18 cellular contexts compared by ENCODE assay signal in genomic region chr4:112173593-112174559, GRCh38. TPM values are rescaled to one million over a fixed set of nuclear protein-coding genes. Genes with fewer than 3 reads are reported as not detected.
DNase-seq lines count a peak whose midpoint lies in the region; ATAC-seq and TF ChIP-seq lines count a peak whose summit lies in the region.
"Had no signal": no experiment of that assay in that cellular context is flagged by ENCODE, and none has a peak within 500 bp of the region (broad histone marks: within the 10 kb centered on the region; RNA-seq: fewer than 3 reads in every experiment).

No MANE protein-coding gene starts in this region.

- peaks cover 16% of the 10 kb centered on the region for H3K36me3 Mint-ChIP-seq in activated CD8-positive, alpha-beta memory T cell treated with anti-CD3 and anti-CD28 coated beads, Interleukin-2, amount 10 ng/mL, durations not matched to agents 7 days and 5 days
- peaks cover 15% of the 10 kb centered on the region for H3K36me3 Mint-ChIP-seq in T-cell

- WGBS in smooth muscle cell (ENCODE audit: low lambda C conversion rate) = 63% methylated on average over 8 of the region's 8 CpGs

- H3K9ac ChIP-seq in PC-3 (ENCODE audit: low read length) (no peak overlapping the region), smooth muscle cell (ENCODE audit: low read depth) (no peak overlapping the region)

- H3K27ac ChIP-seq in PC-3 (ENCODE audit: low read length) (no peak overlapping the region), foreskin keratinocyte (peak overlapping the region; percentile 40), smooth muscle cell (ENCODE audit: low read depth) (peak overlapping the region; percentile 35)
- H3K27ac ChIP-seq: SJCRH30 had no signal

- H3K4me1 ChIP-seq in PC-3 (ENCODE audit: insufficient read depth, low read length) (peaks cover 16% of the 10 kb centered on the region), foreskin keratinocyte (peaks cover 26% of the 10 kb centered on the region), smooth muscle cell (ENCODE audit: low read depth) (peaks cover 3% of the 10 kb centered on the region)
- H3K4me1 ChIP-seq: SJCRH30 had no signal

- no peak for DNase-seq in activated CD8-positive, alpha-beta memory T cell treated with anti-CD3 and anti-CD28 coated beads, Interleukin-2, amount 10 ng/mL, durations not matched to agents 7 days and 5 days
- DNase-seq in activated CD8-positive, alpha-beta memory T cell treated with anti-CD3 and anti-CD28 coated beads, Interleukin-2, amount 50 U/mL, for 48 hours = no peak
- DNase-seq in PC-3 (peak; percentile 9), foreskin keratinocyte (peak in 1 of 2 donors; percentile 57), smooth muscle cell (lab: John Stamatoyannopoulos, UW; ENCODE audit: unreplicated experiment) (no peak), GF-D8 (lab: John Stamatoyannopoulos, UW) (no peak), T-helper 9 cell (no peak), T-cell (no peak)
- DNase-seq: 8988T; activated CD4-positive, alpha-beta T cell treated with anti-CD3 and anti-CD28 coated beads, Interleukin-2, amount 50 U/mL, for 1 hour; activated T-cell treated with anti-CD3 and anti-CD28 coated beads, Interleukin-2, amount 50 U/mL, for 72 hours; amniotic stem cell; CD4-positive, alpha-beta T cell; erythroblast; hippocampal formation; NCI-H1048; SJCRH30 had no signal

- H3K79me2 ChIP-seq in PC-3 (ENCODE audit: low read length) (no peaks in the 10 kb centered on the region), smooth muscle cell (ENCODE audit: low read depth) (no peaks in the 10 kb centered on the region)

- H3K4me2 ChIP-seq in PC-3 (ENCODE audit: low read length) = no peak overlapping the region
- H3K4me2 ChIP-seq in smooth muscle cell = no peak overlapping the region

- H3K4me3 ChIP-seq in PC-3 (ENCODE audit: low read length) = no peak overlapping the region
- no peak overlapping the region for H3K4me3 ChIP-seq in smooth muscle cell
- H3K4me3 ChIP-seq: SJCRH30 had no signal

- H3K36me3 ChIP-seq in PC-3 (ENCODE audit: low read depth, low read length) (no peaks in the 10 kb centered on the region), smooth muscle cell (ENCODE audit: low read depth) (no peaks in the 10 kb centered on the region)
- H3K36me3 ChIP-seq: SJCRH30 had no signal

- H3K9me3 Mint-ChIP-seq in activated CD8-positive, alpha-beta memory T cell treated with anti-CD3 and anti-CD28 coated beads, Interleukin-2, amount 10 ng/mL, durations not matched to agents 7 days and 5 days (ENCODE audit: low read depth) = no peaks in the 10 kb centered on the region
- no peaks in the 10 kb centered on the region for H3K9me3 Mint-ChIP-seq in T-cell
- H3K9me3 Mint-ChIP-seq: activated T-cell treated with anti-CD3 and anti-CD28 coated beads, Interleukin-2, amount 50 U/mL, for 72 hours had no signal

- no peak overlapping the region for H3K4me3 Mint-ChIP-seq in activated CD8-positive, alpha-beta memory T cell treated with anti-CD3 and anti-CD28 coated beads, Interleukin-2, amount 10 ng/mL, durations not matched to agents 7 days and 5 days
- no peak overlapping the region for H3K4me3 Mint-ChIP-seq in T-cell
- H3K4me3 Mint-ChIP-seq: activated T-cell treated with anti-CD3 and anti-CD28 coated beads, Interleukin-2, amount 50 U/mL, for 72 hours; CD4-positive, alpha-beta T cell had no signal

- H2AFZ ChIP-seq in PC-3 (ENCODE audit: low read length) = no peak overlapping the region
- no peak overlapping the region for H2AFZ ChIP-seq in smooth muscle cell (ENCODE audit: low read depth)

- H3K27me3 Mint-ChIP-seq in activated CD8-positive, alpha-beta memory T cell treated with anti-CD3 and anti-CD28 coated beads, Interleukin-2, amount 10 ng/mL, durations not matched to agents 7 days and 5 days = no peaks in the 10 kb centered on the region
- no peaks in the 10 kb centered on the region for H3K27me3 Mint-ChIP-seq in T-cell
- H3K27me3 Mint-ChIP-seq: CD4-positive, alpha-beta T cell had no signal

- TF ChIP-seq CTCF in PC-3 (conservative IDR thresholded peaks at IDR 0.05; ENCODE audit: low read depth, low read length) = no peak
- no peak for TF ChIP-seq CTCF in foreskin keratinocyte (conservative IDR thresholded peaks at IDR 0.05)
- TF ChIP-seq CTCF in smooth muscle cell (IDR thresholded peaks at IDR 0.05; ENCODE audit: borderline replicate concordance, insufficient read depth, poor library complexity, severe bottlenecking) = no peak

- H3K9me3 ChIP-seq in PC-3 (ENCODE audit: low read length) (no peaks in the 10 kb centered on the region), smooth muscle cell (replicated peaks; ENCODE audit: low read depth) (no peaks in the 10 kb centered on the region)
- H3K9me3 ChIP-seq: SJCRH30 had no signal

- BruUV-seq in PC-3 (replicated peaks; lab: Mats Ljungman, UMichigan) = no TSS peak

- POLR2A ChIA-PET in PC-3 (lab: Charles Lee; ENCODE audit: unreplicated experiment) (no interaction called here), T-cell (lab: Charles Lee) (no interaction called here)

- peak overlapping the region; percentile 44 for H3K27ac Mint-ChIP-seq in activated CD8-positive, alpha-beta memory T cell treated with anti-CD3 and anti-CD28 coated beads, Interleukin-2, amount 10 ng/mL, durations not matched to agents 7 days and 5 days
- H3K27ac Mint-ChIP-seq in T-cell = no peak overlapping the region
- H3K27ac Mint-ChIP-seq: activated T-cell treated with anti-CD3 and anti-CD28 coated beads, Interleukin-2, amount 50 U/mL, for 72 hours; CD4-positive, alpha-beta T cell had no signal

- H3F3A ChIP-seq in PC-3 (ENCODE audit: low read length, unreplicated experiment) = no peaks in the 10 kb centered on the region
- H3F3A ChIP-seq in smooth muscle cell (ENCODE audit: low read depth) = no peaks in the 10 kb centered on the region

- CTCF ChIA-PET in activated CD8-positive, alpha-beta memory T cell treated with anti-CD3 and anti-CD28 coated beads, Interleukin-2, amount 10 ng/mL, durations not matched to agents 7 days and 5 days (lab: Charles Lee) = interaction anchor here (0.8 to 1.4 kb wide), 2 partner anchors 14 to 60 kb away, joined by 3 read pairs; no protein-coding TSS in a partner anchor
- CTCF ChIA-PET in PC-3 (lab: Charles Lee) = no interaction called here
- CTCF ChIA-PET in T-cell (lab: Charles Lee) = interaction anchor here in 1 of 2 donors (1.1 kb wide), 1 partner anchor 35 kb away, joined by 3 read pairs; no protein-coding TSS in a partner anchor

- intact Hi-C loops in PC-3 (cut with micrococcal nuclease) = no loop called here

- no peaks in the 10 kb centered on the region for H4K20me1 ChIP-seq in PC-3 (ENCODE audit: low read length)
- H4K20me1 ChIP-seq in smooth muscle cell (ENCODE audit: low read depth) = no peaks in the 10 kb centered on the region

- H3K9me2 ChIP-seq in PC-3 (replicated peaks; ENCODE audit: low read length) = no peaks in the 10 kb centered on the region

- ATAC-seq in activated CD8-positive, alpha-beta memory T cell treated with anti-CD3 and anti-CD28 coated beads, Interleukin-2, amount 10 ng/mL, durations not matched to agents 7 days and 5 days = no peak
- ATAC-seq in PC-3 = no peak
- ATAC-seq in foreskin keratinocyte = peak; percentile 88
- ATAC-seq in T-cell (replicated peaks in 1 of 4) = no peak
- ATAC-seq: activated T-cell treated with anti-CD3 and anti-CD28 coated beads, Interleukin-2, amount 50 U/mL, for 72 hours; HepG2 had no signal

- H3K27me3 ChIP-seq in PC-3 (ENCODE audit: low read length) = no peaks in the 10 kb centered on the region
- no peaks in the 10 kb centered on the region for H3K27me3 ChIP-seq in foreskin keratinocyte
- no peaks in the 10 kb centered on the region for H3K27me3 ChIP-seq in smooth muscle cell (ENCODE audit: low read depth)
- H3K27me3 ChIP-seq: SJCRH30 had no signal

- H3K4me1 Mint-ChIP-seq in activated CD8-positive, alpha-beta memory T cell treated with anti-CD3 and anti-CD28 coated beads, Interleukin-2, amount 10 ng/mL, durations not matched to agents 7 days and 5 days = peaks cover 30% of the 10 kb centered on the region
- peaks cover 42 to 53% (median 45%) of the 10 kb centered on the region in 3 donors for H3K4me1 Mint-ChIP-seq in T-cell

RNA-seq across cellular contexts. Expression of gene FAM241A, which starts 28.6 kb away (rescaled TPM):
- total RNA-seq in activated CD8-positive, alpha-beta memory T cell treated with anti-CD3 and anti-CD28 coated beads, Interleukin-2, amount 10 ng/mL, durations not matched to agents 7 days and 5 days = 1 to 10 TPM; 1.4 to 2.3 TPM
- 2.2 and 2.8 TPM in 2 replicates for total RNA-seq in PC-3 (2014; rRNA removed)
- total RNA-seq in foreskin keratinocyte = 2.8 TPM in 2 replicates
- polyA plus RNA-seq in foreskin keratinocyte = 1.8 and 2.0 TPM in 2 replicates
- total RNA-seq in smooth muscle cell = 0.27 and 0.31 TPM in 2 replicates
- 0.19 and 0.39 TPM in 2 replicates for polyA plus RNA-seq in smooth muscle cell
- 1 to 10 TPM; 1.4 to 3.4 (median 2.0) TPM for total RNA-seq in T-cell

RNA-seq across cellular contexts. Expression of gene AP1AR, which starts 57.7 kb away (rescaled TPM):
- 10 to 100 TPM; 13.6 to 17.8 TPM for total RNA-seq in activated CD8-positive, alpha-beta memory T cell treated with anti-CD3 and anti-CD28 coated beads, Interleukin-2, amount 10 ng/mL, durations not matched to agents 7 days and 5 days
- total RNA-seq in PC-3 (2014; rRNA removed) (21.3 and 34.6 TPM in 2 replicates), foreskin keratinocyte (13.4 and 15.7 TPM in 2 replicates), smooth muscle cell (15.3 and 23.0 TPM in 2 replicates), T-cell (10 to 100 TPM; 13.9 to 21.4 (median 20.3) TPM)
- polyA plus RNA-seq in foreskin keratinocyte (4.4 and 5.6 TPM in 2 replicates), smooth muscle cell (7.6 and 11.1 TPM in 2 replicates)
